ENCODE assay signal across 24 cellular contexts in the genomic region with DNA sequence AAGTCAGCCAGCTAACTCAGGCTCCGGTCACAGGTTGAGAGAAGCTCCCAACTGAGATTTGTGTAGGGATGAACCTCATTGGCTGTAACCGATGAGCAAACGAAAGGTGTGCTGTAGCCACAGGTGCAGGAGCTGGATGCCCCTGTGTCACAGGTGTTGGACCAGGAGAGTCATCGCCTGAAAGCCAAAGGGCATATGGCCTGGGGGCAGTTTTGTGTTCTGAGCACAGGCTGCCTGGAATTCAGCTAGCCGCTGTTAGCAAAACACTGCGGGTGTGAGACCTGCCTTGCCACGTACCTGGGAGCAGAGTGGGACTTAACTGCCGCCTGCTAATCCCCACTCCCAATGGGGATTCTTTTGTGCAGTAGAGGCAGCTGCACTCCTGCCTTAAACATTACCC.
"Had no signal": no experiment of that assay in that cellular context is flagged by ENCODE, and none has a peak within 500 bp of the region (broad histone marks: within the 10 kb centered on the region; RNA-seq: fewer than 3 reads in every experiment).

No MANE protein-coding gene starts in this region.

- H3K9ac ChIP-seq: KMS-11 had no signal

- H3K9me3 ChIP-seq: Peyer's patch had no signal

- H3K4me2 ChIP-seq: KMS-11 had no signal

- H3K27me3 ChIP-seq: breast epithelium, MG63, Peyer's patch had no signal

- H3K4me3 Mint-ChIP-seq: activated B cell treated with CpG ODN at 0.5 μM for 24 hours; activated CD4-positive, alpha-beta T cell treated with anti-CD3 and anti-CD28 coated beads, Interleukin-2, amount 10 ng/mL, durations not matched to agents 24 days and 14 days; activated naive CD4-positive, alpha-beta T cell treated with anti-CD3 and anti-CD28 coated beads, Interleukin-2, amount 10 ng/mL, durations not matched to agents 7 days and 5 days; activated naive CD8-positive, alpha-beta T cell treated with anti-CD3 and anti-CD28 coated beads for 36 hours; activated T-cell treated with anti-CD3 and anti-CD28 coated beads, Interleukin-2, amount 50 U/mL, for 4 hours; T-helper 17 cell had no signal

- H3K27ac ChIP-seq: breast epithelium, KMS-11, Peyer's patch, RWPE1 had no signal

- H3K4me1 ChIP-seq: breast epithelium, Peyer's patch had no signal

- H3K36me3 ChIP-seq: breast epithelium had no signal

- H3K4me1 Mint-ChIP-seq: activated naive CD4-positive, alpha-beta T cell treated with anti-CD3 and anti-CD28 coated beads, Interleukin-2, amount 10 ng/mL, durations not matched to agents 7 days and 5 days had no signal

- H3K27me3 Mint-ChIP-seq: activated B cell treated with CpG ODN at 0.5 μM for 24 hours; activated CD4-positive, alpha-beta T cell treated with anti-CD3 and anti-CD28 coated beads, Interleukin-2, amount 10 ng/mL, durations not matched to agents 24 days and 14 days; activated naive CD4-positive, alpha-beta T cell treated with anti-CD3 and anti-CD28 coated beads, Interleukin-2, amount 10 ng/mL, durations not matched to agents 7 days and 5 days; activated naive CD8-positive, alpha-beta T cell treated with anti-CD3 and anti-CD28 coated beads for 36 hours; T-helper 17 cell had no signal

- ATAC-seq: activated T-cell treated with anti-CD3 and anti-CD28 coated beads, Interleukin-2, amount 50 U/mL, for 4 hours; T-helper 17 cell had no signal

- H3K4me3 ChIP-seq: breast epithelium, MG63, Peyer's patch had no signal

- DNase-seq: activated B cell treated with CpG ODN at 0.5 μM for 24 hours; activated CD4-positive, alpha-beta T cell treated with anti-CD3 and anti-CD28 coated beads for 1 hour; activated CD4-positive, alpha-beta T cell treated with anti-CD3 and anti-CD28 coated beads, Interleukin-2, amount 10 ng/mL, durations not matched to agents 24 days and 14 days; activated CD4-positive, alpha-beta T cell treated with anti-CD3 and anti-CD28 coated beads, Interleukin-2, amount 50 U/mL, for 48 hours; activated CD8-positive, alpha-beta memory T cell treated with anti-CD3 and anti-CD28 coated beads for 24 hours; activated gamma-delta T cell treated with Interleukin-2 at 50 U/mL for 16 hours; activated naive CD4-positive, alpha-beta T cell treated with anti-CD3 and anti-CD28 coated beads, Interleukin-2, amount 10 ng/mL, durations not matched to agents 7 days and 5 days; activated naive CD8-positive, alpha-beta T cell treated with anti-CD3 and anti-CD28 coated beads for 36 hours; activated T-cell treated with anti-CD3 and anti-CD28 coated beads, Interleukin-2, amount 50 U/mL, for 4 hours; NCI-H1092 treated with DMSO at 0.1 percent for 48 hours; NCI-H1417 treated with DMSO at 0.1 percent for 48 hours; NCI-H187; NCI-H2081; NCI-H510A treated with DMSO at 0.1 percent for 48 hours; NCI-H69; NK-92 treated with Interleukin-12 subunit alpha and Interleukin-12 subunit beta, amount 100 ng/mL, for 24 hours; Peyer's patch; SHP77; T-helper 17 cell; T-helper 9 cell had no signal

- H3K27ac Mint-ChIP-seq: activated B cell treated with CpG ODN at 0.5 μM for 24 hours; activated naive CD4-positive, alpha-beta T cell treated with anti-CD3 and anti-CD28 coated beads, Interleukin-2, amount 10 ng/mL, durations not matched to agents 7 days and 5 days; activated naive CD8-positive, alpha-beta T cell treated with anti-CD3 and anti-CD28 coated beads for 36 hours; T-helper 17 cell had no signal
